ENCODE assay signal across 1 cellular context in genomic region chr5:7815757-7816534, GRCh38.
A peak's percentile ranks its signal among the peaks of the same experiment; 100 is the strongest.
TF ChIP-seq lines count a peak whose summit lies in the region.

No MANE protein-coding gene starts in this region.

TF ChIP-seq in H1, 55 proteins besides CTCF, POLR2A, EP300 and RAD21:
- TF ChIP-seq TAF1 (IDR thresholded peaks at IDR 0.05; ENCODE audit: low read depth, low read length) (no peak), TBP (IDR thresholded peaks at IDR 0.05; ENCODE audit: low read depth, low read length) (no peak), FOSL1 (IDR thresholded peaks at IDR 0.05; ENCODE audit: insufficient read depth, low read depth, low read length) (no peak), SP1 (IDR thresholded peaks at IDR 0.05; ENCODE audit: low read depth, low read length) (no peak), BCL11A (IDR thresholded peaks at IDR 0.05; ENCODE audit: low read depth in 2 of 2, low read length in 2 of 2) (no peak), POU5F1 (IDR thresholded peaks at IDR 0.05; ENCODE audit: low read depth, low read length) (no peak), SUZ12 (IDR thresholded peaks at IDR 0.05; ENCODE audit: low read length) (peak; percentile 61; the same call in 1 of the 2 replicates), CBX8 (IDR thresholded peaks at IDR 0.05; ENCODE audit: borderline replicate concordance, low read depth, low read length) (no peak), TCF12 (IDR thresholded peaks at IDR 0.05; ENCODE audit: low read depth, low read length) (no peak), SP4 (IDR thresholded peaks at IDR 0.05; ENCODE audit: low read length) (no peak; the same call in 1 of the 2 replicates), ASH2L (IDR thresholded peaks at IDR 0.05; ENCODE audit: low read length) (peak; percentile 96), CBX5 (IDR thresholded peaks at IDR 0.05; ENCODE audit: low read depth, low read length) (no peak), PHF8 (conservative IDR thresholded peaks at IDR 0.05; ENCODE audit: low read depth, low read length) (no peak), GABPA (IDR thresholded peaks at IDR 0.05; ENCODE audit: borderline replicate concordance, insufficient read depth, low read length) (no peak), KDM1A (IDR thresholded peaks at IDR 0.05; ENCODE audit: borderline replicate concordance, low read length) (no peak), BACH1 (IDR thresholded peaks at IDR 0.05; ENCODE audit: low read length) (peak; percentile 92), HDAC6 (IDR thresholded peaks at IDR 0.05; ENCODE audit: low read depth, low read length) (no peak), YY1 (IDR thresholded peaks at IDR 0.05; ENCODE audit: low read depth, low read length) (peak; percentile 30; the same call in 1 of the 2 replicates), KDM5A (IDR thresholded peaks at IDR 0.05; ENCODE audit: low read length) (no peak), TAF7 (optimal IDR thresholded peaks at IDR 0.05; ENCODE audit: borderline replicate concordance, low read depth, low read length) (peak; percentile 27), EGR1 (IDR thresholded peaks at IDR 0.05; ENCODE audit: borderline replicate concordance, low read depth, low read length) (0 out of 2 replicates have a peak, but pooled peaks have one; percentile 7), SIRT6 (IDR thresholded peaks at IDR 0.05; ENCODE audit: low read length) (no peak), SIN3A (conservative IDR thresholded peaks at IDR 0.05 in 1 of 2, IDR thresholded peaks at IDR 0.05 in 1 of 2; ENCODE audit: low read depth in 1 of 2, low read length in 2 of 2) (no peak; a peak in 1 of 4 replicates), CHD1 (IDR thresholded peaks at IDR 0.05; ENCODE audit: low read depth, low read length) (no peak), KDM4A (IDR thresholded peaks at IDR 0.05; ENCODE audit: low read depth, low read length, severe bottlenecking) (peak; percentile 37), TEAD4 (IDR thresholded peaks at IDR 0.05; ENCODE audit: low read depth, low read length) (no peak), RFX5 (IDR thresholded peaks at IDR 0.05; ENCODE audit: borderline replicate concordance, low read depth, low read length) (no peak), CHD2 (IDR thresholded peaks at IDR 0.05; ENCODE audit: low read length) (peak; percentile 20; the same call in 1 of the 2 replicates), CEBPB (IDR thresholded peaks at IDR 0.05; ENCODE audit: low read depth, low read length) (no peak), RNF2 (IDR thresholded peaks at IDR 0.05; ENCODE audit: borderline replicate concordance, low read depth, low read length, missing control alignments, poor library complexity, severe bottlenecking) (no peak), JUN (IDR thresholded peaks at IDR 0.05; ENCODE audit: low read depth, low read length) (no peak), RBBP5 (IDR thresholded peaks at IDR 0.05; ENCODE audit: borderline replicate concordance, low read depth, low read length) (no peak), SAP30 (IDR thresholded peaks at IDR 0.05; ENCODE audit: insufficient read depth, insufficient replicate concordance, low read length) (no peak), POLR2AphosphoS5 (IDR thresholded peaks at IDR 0.05; ENCODE audit: low read depth, low read length) (no peak), RXRA (IDR thresholded peaks at IDR 0.05; ENCODE audit: insufficient read depth, low read depth, low read length) (no peak), MAFK (IDR thresholded peaks at IDR 0.05; ENCODE audit: low read depth, low read length) (no peak), SIX5 (IDR thresholded peaks at IDR 0.05; ENCODE audit: low read depth, low read length) (no peak), SRF (IDR thresholded peaks at IDR 0.05; ENCODE audit: low read depth, low read length) (peak; percentile 89), HDAC2 (IDR thresholded peaks at IDR 0.05; ENCODE audit: borderline replicate concordance in 1 of 2, low read depth in 2 of 2, low read length in 2 of 2) (peak; percentile 84 to 93; a peak in 2 of 4 replicates), BRCA1 (IDR thresholded peaks at IDR 0.05; ENCODE audit: low read depth, low read length) (no peak), ATF2 (IDR thresholded peaks at IDR 0.05; ENCODE audit: low read length) (peak; percentile 42; the same call in 1 of the 2 replicates), JUND (IDR thresholded peaks at IDR 0.05; ENCODE audit: low read length) (peak; percentile 57; the same call in 1 of the 2 replicates), NANOG (IDR thresholded peaks at IDR 0.05; ENCODE audit: insufficient read depth, low read depth, low read length, poor library complexity, severe bottlenecking) (peak; percentile 6), SP2 (IDR thresholded peaks at IDR 0.05; ENCODE audit: low read length) (no peak), CREB1 (IDR thresholded peaks at IDR 0.05) (0 out of 2 replicates have a peak, but pooled peaks have one; percentile 1), NRF1 (IDR thresholded peaks at IDR 0.05; ENCODE audit: low read depth, low read length) (no peak), GTF2F1 (IDR thresholded peaks at IDR 0.05; ENCODE audit: borderline replicate concordance, low read depth, low read length) (no peak), ZNF274 (IDR thresholded peaks at IDR 0.05; ENCODE audit: borderline replicate concordance, extremely low read depth, low read length) (no peak), CTBP2 (IDR thresholded peaks at IDR 0.05; ENCODE audit: borderline replicate concordance, insufficient read depth, insufficient read length, low read length) (peak; percentile 55), EZH2 (IDR thresholded peaks at IDR 0.05; ENCODE audit: low read depth, low read length, severe bottlenecking) (no peak)
- TF ChIP-seq, protein P1, sequence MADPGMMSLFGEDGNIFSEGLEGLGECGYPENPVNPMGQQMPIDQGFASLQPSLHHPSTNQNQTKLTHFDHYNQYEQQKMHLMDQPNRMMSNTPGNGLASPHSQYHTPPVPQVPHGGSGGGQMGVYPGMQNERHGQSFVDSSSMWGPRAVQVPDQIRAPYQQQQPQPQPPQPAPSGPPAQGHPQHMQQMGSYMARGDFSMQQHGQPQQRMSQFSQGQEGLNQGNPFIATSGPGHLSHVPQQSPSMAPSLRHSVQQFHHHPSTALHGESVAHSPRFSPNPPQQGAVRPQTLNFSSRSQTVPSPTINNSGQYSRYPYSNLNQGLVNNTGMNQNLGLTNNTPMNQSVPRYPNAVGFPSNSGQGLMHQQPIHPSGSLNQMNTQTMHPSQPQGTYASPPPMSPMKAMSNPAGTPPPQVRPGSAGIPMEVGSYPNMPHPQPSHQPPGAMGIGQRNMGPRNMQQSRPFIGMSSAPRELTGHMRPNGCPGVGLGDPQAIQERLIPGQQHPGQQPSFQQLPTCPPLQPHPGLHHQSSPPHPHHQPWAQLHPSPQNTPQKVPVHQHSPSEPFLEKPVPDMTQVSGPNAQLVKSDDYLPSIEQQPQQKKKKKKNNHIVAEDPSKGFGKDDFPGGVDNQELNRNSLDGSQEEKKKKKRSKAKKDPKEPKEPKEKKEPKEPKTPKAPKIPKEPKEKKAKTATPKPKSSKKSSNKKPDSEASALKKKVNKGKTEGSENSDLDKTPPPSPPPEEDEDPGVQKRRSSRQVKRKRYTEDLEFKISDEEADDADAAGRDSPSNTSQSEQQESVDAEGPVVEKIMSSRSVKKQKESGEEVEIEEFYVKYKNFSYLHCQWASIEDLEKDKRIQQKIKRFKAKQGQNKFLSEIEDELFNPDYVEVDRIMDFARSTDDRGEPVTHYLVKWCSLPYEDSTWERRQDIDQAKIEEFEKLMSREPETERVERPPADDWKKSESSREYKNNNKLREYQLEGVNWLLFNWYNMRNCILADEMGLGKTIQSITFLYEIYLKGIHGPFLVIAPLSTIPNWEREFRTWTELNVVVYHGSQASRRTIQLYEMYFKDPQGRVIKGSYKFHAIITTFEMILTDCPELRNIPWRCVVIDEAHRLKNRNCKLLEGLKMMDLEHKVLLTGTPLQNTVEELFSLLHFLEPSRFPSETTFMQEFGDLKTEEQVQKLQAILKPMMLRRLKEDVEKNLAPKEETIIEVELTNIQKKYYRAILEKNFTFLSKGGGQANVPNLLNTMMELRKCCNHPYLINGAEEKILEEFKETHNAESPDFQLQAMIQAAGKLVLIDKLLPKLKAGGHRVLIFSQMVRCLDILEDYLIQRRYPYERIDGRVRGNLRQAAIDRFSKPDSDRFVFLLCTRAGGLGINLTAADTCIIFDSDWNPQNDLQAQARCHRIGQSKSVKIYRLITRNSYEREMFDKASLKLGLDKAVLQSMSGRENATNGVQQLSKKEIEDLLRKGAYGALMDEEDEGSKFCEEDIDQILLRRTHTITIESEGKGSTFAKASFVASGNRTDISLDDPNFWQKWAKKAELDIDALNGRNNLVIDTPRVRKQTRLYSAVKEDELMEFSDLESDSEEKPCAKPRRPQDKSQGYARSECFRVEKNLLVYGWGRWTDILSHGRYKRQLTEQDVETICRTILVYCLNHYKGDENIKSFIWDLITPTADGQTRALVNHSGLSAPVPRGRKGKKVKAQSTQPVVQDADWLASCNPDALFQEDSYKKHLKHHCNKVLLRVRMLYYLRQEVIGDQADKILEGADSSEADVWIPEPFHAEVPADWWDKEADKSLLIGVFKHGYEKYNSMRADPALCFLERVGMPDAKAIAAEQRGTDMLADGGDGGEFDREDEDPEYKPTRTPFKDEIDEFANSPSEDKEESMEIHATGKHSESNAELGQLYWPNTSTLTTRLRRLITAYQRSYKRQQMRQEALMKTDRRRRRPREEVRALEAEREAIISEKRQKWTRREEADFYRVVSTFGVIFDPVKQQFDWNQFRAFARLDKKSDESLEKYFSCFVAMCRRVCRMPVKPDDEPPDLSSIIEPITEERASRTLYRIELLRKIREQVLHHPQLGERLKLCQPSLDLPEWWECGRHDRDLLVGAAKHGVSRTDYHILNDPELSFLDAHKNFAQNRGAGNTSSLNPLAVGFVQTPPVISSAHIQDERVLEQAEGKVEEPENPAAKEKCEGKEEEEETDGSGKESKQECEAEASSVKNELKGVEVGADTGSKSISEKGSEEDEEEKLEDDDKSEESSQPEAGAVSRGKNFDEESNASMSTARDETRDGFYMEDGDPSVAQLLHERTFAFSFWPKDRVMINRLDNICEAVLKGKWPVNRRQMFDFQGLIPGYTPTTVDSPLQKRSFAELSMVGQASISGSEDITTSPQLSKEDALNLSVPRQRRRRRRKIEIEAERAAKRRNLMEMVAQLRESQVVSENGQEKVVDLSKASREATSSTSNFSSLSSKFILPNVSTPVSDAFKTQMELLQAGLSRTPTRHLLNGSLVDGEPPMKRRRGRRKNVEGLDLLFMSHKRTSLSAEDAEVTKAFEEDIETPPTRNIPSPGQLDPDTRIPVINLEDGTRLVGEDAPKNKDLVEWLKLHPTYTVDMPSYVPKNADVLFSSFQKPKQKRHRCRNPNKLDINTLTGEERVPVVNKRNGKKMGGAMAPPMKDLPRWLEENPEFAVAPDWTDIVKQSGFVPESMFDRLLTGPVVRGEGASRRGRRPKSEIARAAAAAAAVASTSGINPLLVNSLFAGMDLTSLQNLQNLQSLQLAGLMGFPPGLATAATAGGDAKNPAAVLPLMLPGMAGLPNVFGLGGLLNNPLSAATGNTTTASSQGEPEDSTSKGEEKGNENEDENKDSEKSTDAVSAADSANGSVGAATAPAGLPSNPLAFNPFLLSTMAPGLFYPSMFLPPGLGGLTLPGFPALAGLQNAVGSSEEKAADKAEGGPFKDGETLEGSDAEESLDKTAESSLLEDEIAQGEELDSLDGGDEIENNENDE (IDR thresholded peaks at IDR 0.05; ENCODE audit: insufficient replicate concordance, low read length), result no peak
- TF ChIP-seq, protein P2, sequence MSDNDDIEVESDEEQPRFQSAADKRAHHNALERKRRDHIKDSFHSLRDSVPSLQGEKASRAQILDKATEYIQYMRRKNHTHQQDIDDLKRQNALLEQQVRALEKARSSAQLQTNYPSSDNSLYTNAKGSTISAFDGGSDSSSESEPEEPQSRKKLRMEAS (IDR thresholded peaks at IDR 0.05), result peak; percentile 48; the same call in 1 of the 2 replicates
- TF ChIP-seq, protein P3, sequence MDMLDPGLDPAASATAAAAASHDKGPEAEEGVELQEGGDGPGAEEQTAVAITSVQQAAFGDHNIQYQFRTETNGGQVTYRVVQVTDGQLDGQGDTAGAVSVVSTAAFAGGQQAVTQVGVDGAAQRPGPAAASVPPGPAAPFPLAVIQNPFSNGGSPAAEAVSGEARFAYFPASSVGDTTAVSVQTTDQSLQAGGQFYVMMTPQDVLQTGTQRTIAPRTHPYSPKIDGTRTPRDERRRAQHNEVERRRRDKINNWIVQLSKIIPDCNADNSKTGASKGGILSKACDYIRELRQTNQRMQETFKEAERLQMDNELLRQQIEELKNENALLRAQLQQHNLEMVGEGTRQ (IDR thresholded peaks at IDR 0.05; ENCODE audit: low read length), result no peak
- TF ChIP-seq, protein P4, sequence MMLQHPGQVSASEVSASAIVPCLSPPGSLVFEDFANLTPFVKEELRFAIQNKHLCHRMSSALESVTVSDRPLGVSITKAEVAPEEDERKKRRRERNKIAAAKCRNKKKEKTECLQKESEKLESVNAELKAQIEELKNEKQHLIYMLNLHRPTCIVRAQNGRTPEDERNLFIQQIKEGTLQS (IDR thresholded peaks at IDR 0.05; ENCODE audit: insufficient read depth, low read depth, low read length), result no peak
- TF ChIP-seq, protein P5, sequence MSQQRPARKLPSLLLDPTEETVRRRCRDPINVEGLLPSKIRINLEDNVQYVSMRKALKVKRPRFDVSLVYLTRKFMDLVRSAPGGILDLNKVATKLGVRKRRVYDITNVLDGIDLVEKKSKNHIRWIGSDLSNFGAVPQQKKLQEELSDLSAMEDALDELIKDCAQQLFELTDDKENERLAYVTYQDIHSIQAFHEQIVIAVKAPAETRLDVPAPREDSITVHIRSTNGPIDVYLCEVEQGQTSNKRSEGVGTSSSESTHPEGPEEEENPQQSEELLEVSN (IDR thresholded peaks at IDR 0.05), result no peak
